In the genomic region with DNA sequence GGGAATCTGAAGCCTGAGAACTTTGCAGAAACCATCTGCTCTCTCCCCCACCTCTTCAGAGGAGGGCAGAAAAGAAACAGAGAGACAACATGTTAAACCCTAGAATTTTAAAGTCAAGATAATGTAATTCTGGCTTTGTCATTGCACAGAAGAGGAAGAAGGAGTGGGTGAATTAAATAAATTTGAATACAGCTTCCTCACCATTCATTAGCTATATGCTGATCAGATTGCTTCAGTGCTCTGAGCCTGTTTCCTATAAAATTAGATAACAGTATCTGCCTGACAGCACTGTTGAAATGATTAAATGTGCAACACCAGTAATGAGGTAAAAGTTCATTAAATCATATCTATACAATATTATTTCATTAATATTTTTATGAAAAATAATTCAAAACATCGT, we compare ENCODE assay signal across 33 cellular contexts.
"Had no signal": no experiment of that assay in that cellular context is flagged by ENCODE, and none has a peak within 500 bp of the region (broad histone marks: within the 10 kb centered on the region; RNA-seq: fewer than 3 reads in every experiment).

No MANE protein-coding gene starts in this region.

- H3K9me3 ChIP-seq: ascending aorta, breast epithelium, colonic mucosa, esophagus squamous epithelium, gastroesophageal sphincter had no signal

- ATAC-seq: activated CD4-positive, CD25-positive, alpha-beta regulatory T cell treated with anti-CD3 and anti-CD28 coated beads, Interleukin-2, amount 50 U/mL, for 24 hours; activated CD8-positive, alpha-beta T cell treated with anti-CD3 and anti-CD28 coated beads for 36 hours; gastroesophageal sphincter; heart right ventricle; T-helper 17 cell had no signal

- DNase-seq: activated B cell treated with CpG ODN at 0.5 μM for 24 hours; activated CD4-positive, alpha-beta T cell treated with anti-CD3 and anti-CD28 coated beads for 48 hours; activated CD4-positive, alpha-beta T cell treated with anti-CD3 and anti-CD28 coated beads, Interleukin-2, amount 50 U/mL, for 1 hour; activated CD4-positive, alpha-beta T cell treated with anti-CD3 and anti-CD28 coated beads, Interleukin-2, amount 50 U/mL, for 48 hours; activated CD8-positive, alpha-beta memory T cell treated with anti-CD3 and anti-CD28 coated beads for 24 hours; activated CD8-positive, alpha-beta T cell treated with anti-CD3 and anti-CD28 coated beads for 36 hours; activated effector memory CD4-positive, alpha-beta T cell treated with anti-CD3 and anti-CD28 coated beads, Interleukin-2, amount 50 U/mL, for 16 hours; activated naive CD4-positive, alpha-beta T cell treated with anti-CD3 and anti-CD28 coated beads for 36 hours; activated naive CD8-positive, alpha-beta T cell treated with anti-CD3 and anti-CD28 coated beads for 36 hours; activated T-cell treated with anti-CD3 and anti-CD28 coated beads, Interleukin-2, amount 50 U/mL, for 1 hour; activated T-cell treated with anti-CD3 and anti-CD28 coated beads, Interleukin-2, amount 50 U/mL, for 48 hours; central memory CD4-positive, alpha-beta T cell; cerebellar nuclear complex; colonic mucosa; effector CD8-positive, alpha-beta T cell; esophagus squamous epithelium; foreskin melanocyte; heart right ventricle; T-helper 1 cell; T-helper 17 cell; T1000; WERI-Rb-1 had no signal

- H3K27me3 ChIP-seq: ascending aorta, breast epithelium, cardiac muscle cell, colonic mucosa, esophagus squamous epithelium, gastroesophageal sphincter, heart right ventricle had no signal

- H3K27me3 Mint-ChIP-seq: activated B cell treated with CpG ODN at 0.5 μM for 24 hours; activated CD8-positive, alpha-beta T cell treated with anti-CD3 and anti-CD28 coated beads for 36 hours; activated naive CD4-positive, alpha-beta T cell treated with anti-CD3 and anti-CD28 coated beads, Interleukin-2, amount 50 U/mL, for 24 hours; activated naive CD8-positive, alpha-beta T cell treated with anti-CD3 and anti-CD28 coated beads for 36 hours; brain; T-helper 17 cell had no signal

- H3K9me3 Mint-ChIP-seq: activated CD8-positive, alpha-beta T cell treated with anti-CD3 and anti-CD28 coated beads for 36 hours; brain had no signal

- H3K27ac Mint-ChIP-seq: activated B cell treated with CpG ODN at 0.5 μM for 24 hours; activated CD8-positive, alpha-beta T cell treated with anti-CD3 and anti-CD28 coated beads for 36 hours; activated naive CD4-positive, alpha-beta T cell treated with anti-CD3 and anti-CD28 coated beads for 36 hours; activated naive CD4-positive, alpha-beta T cell treated with anti-CD3 and anti-CD28 coated beads, Interleukin-2, amount 50 U/mL, for 24 hours; activated naive CD8-positive, alpha-beta T cell treated with anti-CD3 and anti-CD28 coated beads for 36 hours; activated T-helper 1 cell treated with anti-CD3 and anti-CD28 coated beads, Interleukin-12 subunit alpha, Interleukin-12 subunit beta, Interleukin-2, Interleukin-4 antibody, amounts not matched to agents 30 ng/mL and 10 ng/mL and 1 ng/mL, durations not matched to agents 14 hours and 24 hours and 36 hours; activated T-helper 2 cell treated with anti-CD3 and anti-CD28 coated beads, Interferon-gamma antibody, Interleukin-2, Interleukin-4, amounts not matched to agents 10 μg/mL and 5 μg/mL and 100 μg/mL, durations not matched to agents 14 hours and 24 hours and 36 hours; T-helper 17 cell; T-helper 2 cell treated with Interferon-gamma antibody and Interleukin-4, amounts not matched to agents 5 μg/mL and 100 μg/mL, for 36 hours had no signal

- H3K4me1 ChIP-seq: ascending aorta, breast epithelium, colonic mucosa, esophagus squamous epithelium, gastroesophageal sphincter had no signal

- H3K4me3 Mint-ChIP-seq: activated B cell treated with CpG ODN at 0.5 μM for 24 hours; activated CD8-positive, alpha-beta T cell treated with anti-CD3 and anti-CD28 coated beads for 36 hours; activated naive CD4-positive, alpha-beta T cell treated with anti-CD3 and anti-CD28 coated beads for 36 hours; activated naive CD4-positive, alpha-beta T cell treated with anti-CD3 and anti-CD28 coated beads, Interleukin-2, amount 50 U/mL, for 24 hours; activated naive CD8-positive, alpha-beta T cell treated with anti-CD3 and anti-CD28 coated beads for 36 hours; activated T-helper 1 cell treated with anti-CD3 and anti-CD28 coated beads, Interleukin-12 subunit alpha, Interleukin-12 subunit beta, Interleukin-2, Interleukin-4 antibody, amounts not matched to agents 30 ng/mL and 10 ng/mL and 1 ng/mL, durations not matched to agents 14 hours and 24 hours and 36 hours; brain; T-helper 17 cell; T-helper 2 cell treated with Interferon-gamma antibody and Interleukin-4, amounts not matched to agents 5 μg/mL and 100 μg/mL, for 36 hours had no signal

- H3K4me1 Mint-ChIP-seq: activated B cell treated with CpG ODN at 0.5 μM for 24 hours; activated naive CD4-positive, alpha-beta T cell treated with anti-CD3 and anti-CD28 coated beads, Interleukin-2, amount 50 U/mL, for 24 hours; activated naive CD8-positive, alpha-beta T cell treated with anti-CD3 and anti-CD28 coated beads for 36 hours; T-helper 17 cell had no signal

- H3K36me3 Mint-ChIP-seq: activated naive CD4-positive, alpha-beta T cell treated with anti-CD3 and anti-CD28 coated beads, Interleukin-2, amount 50 U/mL, for 24 hours; activated naive CD8-positive, alpha-beta T cell treated with anti-CD3 and anti-CD28 coated beads for 36 hours; brain had no signal

- H3K27ac ChIP-seq: ascending aorta, breast epithelium, cardiac muscle cell, colonic mucosa, epithelial cell of prostate, esophagus squamous epithelium, gastroesophageal sphincter, heart right ventricle, WERI-Rb-1 had no signal

- H3K4me3 ChIP-seq: ascending aorta, breast epithelium, cardiac muscle cell, colonic mucosa, esophagus squamous epithelium, gastroesophageal sphincter, heart right ventricle had no signal

- H3K36me3 ChIP-seq: ascending aorta, breast epithelium, cardiac muscle cell, colonic mucosa, esophagus squamous epithelium, gastroesophageal sphincter, heart right ventricle, WERI-Rb-1 had no signal
